In genomic region chrX:68828740-68829593, GRCh38 we compare ENCODE assay signal across 8 cellular contexts. TPM values are rescaled to one million over a fixed set of nuclear protein-coding genes. Genes with fewer than 3 reads are reported as not detected.
DNase-seq lines count a peak whose midpoint lies in the region; ATAC-seq and TF ChIP-seq lines count a peak whose summit lies in the region.

EFNB1 (plus strand) TSS chrX:68829021; CDS start chrX:68829777, 756 bp downstream.

- H3K27ac ChIP-seq in thoracic aorta, result peak within 1 kb of the TSS; percentile 79

- H3K4me1 ChIP-seq in thoracic aorta (ENCODE audit: control insufficient read depth in 1 of 2, low read depth in 2 of 2), result peaks cover 4 to 21% of the 10 kb centered on the region in 2 donors

- peak within 1 kb of the TSS; percentile 56 for H3K27ac Mint-ChIP-seq in activated naive CD8-positive, alpha-beta T cell treated with anti-CD3 and anti-CD28 coated beads for 36 hours
- H3K27ac Mint-ChIP-seq in glutamatergic neuron (ENCODE audit: unreplicated experiment), result no peak within 1 kb of the TSS
- peak within 1 kb of the TSS; percentile 84 for H3K27ac Mint-ChIP-seq in osteocyte (ENCODE audit: unreplicated experiment)

- H3K4me3 ChIP-seq in HFF-Myc (replicated peaks; ENCODE audit: low read depth, low read length), result peak within 1 kb of the TSS; percentile 70
- peak within 1 kb of the TSS; percentile 86 for H3K4me3 ChIP-seq in thoracic aorta

- peaks cover 17% of the 10 kb centered on the region for H3K4me1 Mint-ChIP-seq in activated naive CD8-positive, alpha-beta T cell treated with anti-CD3 and anti-CD28 coated beads for 36 hours
- peaks cover 7% of the 10 kb centered on the region for H3K4me1 Mint-ChIP-seq in glutamatergic neuron (ENCODE audit: low read depth, unreplicated experiment)
- peaks cover 22% of the 10 kb centered on the region for H3K4me1 Mint-ChIP-seq in osteocyte (ENCODE audit: unreplicated experiment)

- no peaks in the 10 kb centered on the region for H3K36me3 ChIP-seq in thoracic aorta

- ATAC-seq in SK-N-SH treated with all-trans-retinoic acid at 6 μM for 48 hours (peak; percentile 88), thoracic aorta (ENCODE audit: insufficient number of reproducible peaks, low FRiP score, low read depth) (peak; percentile 84)

- H3K36me3 Mint-ChIP-seq in activated naive CD8-positive, alpha-beta T cell treated with anti-CD3 and anti-CD28 coated beads for 36 hours, result no peaks in the 10 kb centered on the region
- H3K36me3 Mint-ChIP-seq in glutamatergic neuron (ENCODE audit: unreplicated experiment) (no peaks in the 10 kb centered on the region), osteocyte (ENCODE audit: unreplicated experiment) (no peaks in the 10 kb centered on the region)

- H3K27me3 ChIP-seq in thoracic aorta (replicated peaks; ENCODE audit: insufficient read depth), result no peaks in the 10 kb centered on the region

- H3K4me3 Mint-ChIP-seq in activated naive CD8-positive, alpha-beta T cell treated with anti-CD3 and anti-CD28 coated beads for 36 hours, result peak within 1 kb of the TSS; percentile 77
- H3K4me3 Mint-ChIP-seq in glutamatergic neuron (ENCODE audit: unreplicated experiment), result peak within 1 kb of the TSS; percentile 81
- H3K4me3 Mint-ChIP-seq in osteocyte (ENCODE audit: unreplicated experiment), result peak within 1 kb of the TSS; percentile 87

- H3K9me3 Mint-ChIP-seq in activated naive CD8-positive, alpha-beta T cell treated with anti-CD3 and anti-CD28 coated beads for 36 hours, result no peaks in the 10 kb centered on the region
- H3K9me3 Mint-ChIP-seq in glutamatergic neuron (ENCODE audit: unreplicated experiment) (peaks cover 2% of the 10 kb centered on the region), osteocyte (ENCODE audit: unreplicated experiment) (no peaks in the 10 kb centered on the region)

- no peak for TF ChIP-seq CTCF in HFF-Myc (IDR thresholded peaks at IDR 0.05; ENCODE audit: low read depth, low read length, missing control alignments)
- no peak for TF ChIP-seq CTCF in glutamatergic neuron (IDR thresholded peaks at IDR 0.05; ENCODE audit: partially characterized antibody, unreplicated experiment)
- no peak for TF ChIP-seq CTCF in osteocyte (IDR thresholded peaks at IDR 0.05)
- TF ChIP-seq CTCF in thoracic aorta (IDR thresholded peaks at IDR 0.05), result no peak

- H3K9me3 ChIP-seq in thoracic aorta, result no peaks in the 10 kb centered on the region

- no peaks in the 10 kb centered on the region for H3K27me3 Mint-ChIP-seq in activated naive CD8-positive, alpha-beta T cell treated with anti-CD3 and anti-CD28 coated beads for 36 hours
- H3K27me3 Mint-ChIP-seq in glutamatergic neuron (ENCODE audit: unreplicated experiment), result peaks cover 10% of the 10 kb centered on the region
- H3K27me3 Mint-ChIP-seq in osteocyte (ENCODE audit: unreplicated experiment), result no peaks in the 10 kb centered on the region

- DNase-seq in GM04504 (ENCODE audit: low read depth) (peak; percentile 86), HFF-Myc (ENCODE audit: extremely low read depth, low read depth) (peak; percentile 73), NCI-H1048 (lab: John Stamatoyannopoulos, UW) (peak; percentile 91), glutamatergic neuron (peak; percentile 86), osteocyte (ENCODE audit: extremely low spot score, unreplicated experiment) (peak; percentile 96), thoracic aorta (ENCODE audit: low spot score) (peak; percentile 72)
- peak; percentile 84 for DNase-seq in activated naive CD8-positive, alpha-beta T cell treated with anti-CD3 and anti-CD28 coated beads for 36 hours

TF ChIP-seq in SK-N-SH treated with all-trans-retinoic acid at 6 μM for 48 hours, 23 proteins besides CTCF, POLR2A, EP300 and RAD21:
- TF ChIP-seq ESRRG (CRISPR knock-in tag; IDR thresholded peaks at IDR 0.05) (no peak), CSRNP3 (CRISPR knock-in tag; IDR thresholded peaks at IDR 0.05) (no peak), TOX (CRISPR knock-in tag; IDR thresholded peaks at IDR 0.05; ENCODE audit: borderline replicate concordance) (no peak), ZC3H10 (CRISPR knock-in tag; IDR thresholded peaks at IDR 0.05) (no peak), BACH2 (CRISPR knock-in tag; IDR thresholded peaks at IDR 0.05; ENCODE audit: borderline replicate concordance) (no peak), ZFP30 (CRISPR knock-in tag; IDR thresholded peaks at IDR 0.05) (no peak), ARNTL (CRISPR knock-in tag; IDR thresholded peaks at IDR 0.05; ENCODE audit: borderline replicate concordance, low read depth) (no peak), OSR1 (CRISPR knock-in tag; IDR thresholded peaks at IDR 0.05) (no peak), CREB5 (CRISPR knock-in tag; IDR thresholded peaks at IDR 0.05; ENCODE audit: low read depth) (no peak), ZFP3 (CRISPR knock-in tag; IDR thresholded peaks at IDR 0.05) (no peak), TSHZ2 (CRISPR knock-in tag; IDR thresholded peaks at IDR 0.05) (no peak), ZNF70 (CRISPR knock-in tag; IDR thresholded peaks at IDR 0.05) (no peak), ZNF565 (CRISPR knock-in tag; conservative IDR thresholded peaks at IDR 0.05; ENCODE audit: low read depth) (no peak), GLIS3 (CRISPR knock-in tag; IDR thresholded peaks at IDR 0.05) (no peak), PPARA (CRISPR knock-in tag; IDR thresholded peaks at IDR 0.05; ENCODE audit: borderline replicate concordance) (no peak), ZNF8 (CRISPR knock-in tag; IDR thresholded peaks at IDR 0.05) (no peak)

RNA-seq across cellular contexts. Expression of gene EFNB1, which starts in this region (rescaled TPM):
- total RNA-seq in activated naive CD8-positive, alpha-beta T cell treated with anti-CD3 and anti-CD28 coated beads for 36 hours, result 1 to 10 TPM; 4.3 to 4.5 TPM
- 5.9 TPM for total RNA-seq in glutamatergic neuron (ENCODE audit: unreplicated experiment)
- total RNA-seq in osteocyte, result 17.2 and 18.2 TPM in 2 replicates
- 10 to 100 TPM; 19.4 to 21.7 TPM for total RNA-seq in thoracic aorta

Comparison
In these comparisons a context has a peak if more than half of its experiments do, and no peak if none do; other contexts are left out.
1. Peak in every context shown above with its lines: DNase-seq, ATAC-seq, H3K4me3 ChIP-seq and H3K27ac ChIP-seq.